9 cellular contexts compared by ENCODE assay signal in genomic region chr6:35596448-35597442, GRCh38.
A peak's percentile ranks its signal among the peaks of the same experiment; 100 is the strongest.
DNase-seq lines count a peak whose midpoint lies in the region; ATAC-seq, FAIRE-seq and TF ChIP-seq lines count a peak whose summit lies in the region.
"Had no signal": no experiment of that assay in that cellular context is flagged by ENCODE, and none has a peak within 500 bp of the region (broad histone marks: within the 10 kb centered on the region; RNA-seq: fewer than 3 reads in every experiment).

No MANE protein-coding gene starts in this region.

- no peak overlapping the region for H3K23ac ChIP-seq in mesenchymal stem cell (ENCODE audit: low read length in 2 of 2)

- H2AK5ac ChIP-seq in mesenchymal stem cell (ENCODE audit: low read length, severe bottlenecking) = no peak overlapping the region

- no peak overlapping the region for H4K91ac ChIP-seq in mesenchymal stem cell (ENCODE audit: low read length)

- no peak for TF ChIP-seq CTCF in 22Rv1 (IDR thresholded peaks at IDR 0.05)
- no peak for TF ChIP-seq CTCF in astrocyte of the spinal cord (IDR thresholded peaks at IDR 0.05; ENCODE audit: low read depth, low read length)
- TF ChIP-seq CTCF in colonic mucosa (IDR thresholded peaks at IDR 0.05) = no peak

- H2BK12ac ChIP-seq in mesenchymal stem cell (ENCODE audit: low read length in 2 of 2) = peak overlapping the region; percentile 67 to 91

- H3K36me3 ChIP-seq in mesenchymal stem cell (ENCODE audit: control insufficient read depth in 1 of 2, insufficient read depth in 2 of 2, low read depth in 1 of 2, low read length in 2 of 2) (no peaks in the 10 kb centered on the region), colonic mucosa (no peaks in the 10 kb centered on the region)

- peak overlapping the region; percentile 11 to 81 for H3K18ac ChIP-seq in mesenchymal stem cell (ENCODE audit: low read depth in 1 of 2, low read length in 2 of 2)

- H3K4me1 ChIP-seq in mesenchymal stem cell (ENCODE audit: control insufficient read depth, insufficient read depth, low read depth, low read length) = peaks cover 6% of the 10 kb centered on the region
- H3K4me1 ChIP-seq in colonic mucosa = no peaks in the 10 kb centered on the region

- no peak overlapping the region for H3K4me2 ChIP-seq in mesenchymal stem cell (ENCODE audit: low read length, poor library complexity, severe bottlenecking)

- ATAC-seq in HG03469 (IDR thresholded peaks at IDR 0.05; ENCODE audit: unreplicated experiment) = no peak

- peaks cover 11% of the 10 kb centered on the region for H3K79me1 ChIP-seq in mesenchymal stem cell (replicated peaks; ENCODE audit: low read length, poor library complexity, severe bottlenecking)

- 20% methylated on average over 6 of the region's 8 CpGs for WGBS in mesenchymal stem cell

- DNase-seq in HK-2 (ENCODE audit: unreplicated experiment) = peak; percentile 28
- DNase-seq in astrocyte of the spinal cord (ENCODE audit: low read depth, low spot score) = peak; percentile 94
- peak; percentile 96 for DNase-seq in mesenchymal stem cell
- no peak for DNase-seq in AML-193 (lab: John Stamatoyannopoulos, UW)
- DNase-seq in frontal cortex (ENCODE audit: low spot score in 2 of 2) = no peak
- no peak for DNase-seq in colonic mucosa
- DNase-seq: NCI-H82 had no signal

- H3K9me3 ChIP-seq in mesenchymal stem cell (ENCODE audit: control insufficient read depth, low read length) (no peaks in the 10 kb centered on the region), colonic mucosa (no peaks in the 10 kb centered on the region)

- no peaks in the 10 kb centered on the region for H3K27me3 ChIP-seq in mesenchymal stem cell (ENCODE audit: control insufficient read depth in 1 of 2, insufficient read depth in 1 of 2, low read length in 2 of 2)
- H3K27me3 ChIP-seq in colonic mucosa = no peaks in the 10 kb centered on the region

- H3K9ac ChIP-seq in mesenchymal stem cell (ENCODE audit: low read length) (no peak overlapping the region), colonic mucosa (ENCODE audit: low read depth in 2 of 2, low read length in 2 of 2) (no peak overlapping the region)

- H2BK120ac ChIP-seq in mesenchymal stem cell (ENCODE audit: low read depth, low read length) = peak overlapping the region; percentile 52

- intact Hi-C loops in colonic mucosa (cut with DNase I) = no loop called here

- H2BK5ac ChIP-seq in mesenchymal stem cell (ENCODE audit: low read depth, low read length, poor library complexity, severe bottlenecking) = no peak overlapping the region

- in situ Hi-C loops in astrocyte of the spinal cord (cut with HindIII; ENCODE audit: low sequenced_read_pairs) = no loop called here

- no peak overlapping the region for H3K4me3 ChIP-seq in astrocyte of the spinal cord (ENCODE audit: low read depth, low read length)
- H3K4me3 ChIP-seq in mesenchymal stem cell (ENCODE audit: insufficient read depth in 1 of 2, low read depth in 1 of 2, low read length in 2 of 2) = no peak overlapping the region
- H3K4me3 ChIP-seq in colonic mucosa = no peak overlapping the region

- H2BK15ac ChIP-seq in mesenchymal stem cell (ENCODE audit: low read depth, poor library complexity, severe bottlenecking) = no peak overlapping the region

- H3K14ac ChIP-seq in mesenchymal stem cell (ENCODE audit: low read length in 2 of 2) = no peak overlapping the region

- H4K8ac ChIP-seq in mesenchymal stem cell (ENCODE audit: low read length) = no peak overlapping the region

- peak overlapping the region; percentile 20 to 54 for H3K4ac ChIP-seq in mesenchymal stem cell (ENCODE audit: low read depth in 1 of 2, low read length in 2 of 2)

- FAIRE-seq in frontal cortex (lab: Jason Lieb, UNC) = no peak

- H3K27ac ChIP-seq in 22Rv1 = peak overlapping the region; percentile 14; the same call in 1 of the 2 replicates
- peak overlapping the region; percentile 67 for H3K27ac ChIP-seq in mesenchymal stem cell (ENCODE audit: low read length, poor library complexity, severe bottlenecking)
- no peak overlapping the region for H3K27ac ChIP-seq in colonic mucosa

- no peak overlapping the region for H2AFZ ChIP-seq in mesenchymal stem cell (ENCODE audit: low read depth, low read length)

Comparison
In these comparisons a context has a peak if more than half of its experiments do, and no peak if none do; other contexts are left out.
1. DNase-seq: peak in HK-2 (single experiment), astrocyte of the spinal cord (single experiment) and mesenchymal stem cell (single experiment); none in AML-193 (0 of 2), frontal cortex (0 of 2) and colonic mucosa (single experiment).